In genomic region chr1:209601809-209602657, GRCh38 we compare ENCODE assay signal across 8 cellular contexts. TPM values are rescaled to one million over a fixed set of nuclear protein-coding genes. Genes with fewer than 3 reads are reported as not detected.
A peak's percentile ranks its signal among the peaks of the same experiment; 100 is the strongest.
DNase-seq lines count a peak whose midpoint lies in the region; ATAC-seq and TF ChIP-seq lines count a peak whose summit lies in the region.

No MANE protein-coding gene starts in this region.

- H3K79me2 ChIP-seq in SU-DHL-6 (ENCODE audit: insufficient read depth, low read length), result no peaks in the 10 kb centered on the region

- H3K4me1 ChIP-seq in lower lobe of right lung, result no peaks in the 10 kb centered on the region
- H3K4me1 ChIP-seq in tibial artery, result no peaks in the 10 kb centered on the region

- no peak overlapping the region for H2AFZ ChIP-seq in SU-DHL-6 (ENCODE audit: low read depth, low read length, severe bottlenecking)

- DNase-seq in AG08396 (ENCODE audit: low spot score) (peak; percentile 56), KBM-7 (peak; percentile 30), coronary artery (ENCODE audit: low spot score) (no peak), lower lobe of right lung (no peak), tibial artery (no peak), NCI-H128 (lab: John Stamatoyannopoulos, UW; ENCODE audit: unreplicated experiment) (no peak)

- no peaks in the 10 kb centered on the region for H3K9me3 ChIP-seq in SU-DHL-6 (ENCODE audit: insufficient read depth, low read length)
- no peaks in the 10 kb centered on the region for H3K9me3 ChIP-seq in lower lobe of right lung
- no peaks in the 10 kb centered on the region for H3K9me3 ChIP-seq in tibial artery

- H3K36me3 ChIP-seq in SU-DHL-6 (ENCODE audit: low read length) (no peaks in the 10 kb centered on the region), lower lobe of right lung (no peaks in the 10 kb centered on the region), tibial artery (no peaks in the 10 kb centered on the region)

- no peaks in the 10 kb centered on the region for H3F3A ChIP-seq in SU-DHL-6 (ENCODE audit: insufficient read depth)

- H3K9me2 ChIP-seq in SU-DHL-6 (replicated peaks; ENCODE audit: insufficient read depth, low read length), result no peaks in the 10 kb centered on the region

- peak; percentile 73 to 83 for ATAC-seq in lower lobe of right lung

- H3K4me2 ChIP-seq in SU-DHL-6 (ENCODE audit: low read depth, low read length, poor library complexity, severe bottlenecking), result no peak overlapping the region

- no peak overlapping the region for H3K4me3 ChIP-seq in SU-DHL-6 (ENCODE audit: insufficient read depth, low read length, poor library complexity, severe bottlenecking)
- no peak overlapping the region for H3K4me3 ChIP-seq in coronary artery
- no peak overlapping the region for H3K4me3 ChIP-seq in lower lobe of right lung
- H3K4me3 ChIP-seq in tibial artery, result no peak overlapping the region

- H3K27ac ChIP-seq in SU-DHL-6 (ENCODE audit: low read depth, low read length) (no peak overlapping the region), coronary artery (no peak overlapping the region), lower lobe of right lung (no peak overlapping the region), tibial artery (no peak overlapping the region)

- TF ChIP-seq CTCF in GM12874 (IDR thresholded peaks at IDR 0.05; ENCODE audit: insufficient read depth, low read depth, low read length) (peak; percentile 72), SU-DHL-6 (IDR thresholded peaks at IDR 0.05; ENCODE audit: insufficient read depth, low read length, poor library complexity, severe bottlenecking) (peak; percentile 17), coronary artery (IDR thresholded peaks at IDR 0.05) (peak; percentile 49), lower lobe of right lung (IDR thresholded peaks at IDR 0.05) (peak; percentile 59), tibial artery (IDR thresholded peaks at IDR 0.05) (peak; percentile 47 to 55)

- intact Hi-C loops in lower lobe of right lung (cut with DNase I), result no loop called here
- intact Hi-C loops in tibial artery (cut with DNase I; ENCODE audit: low total_unique reads), result no loop called here

- in situ Hi-C loops in KBM-7 (cut with MboI; ENCODE audit: low pct_unique_long_range_greater_than_20kb, low sequenced_read_pairs), result no loop called here

- no peaks in the 10 kb centered on the region for H4K20me1 ChIP-seq in SU-DHL-6 (ENCODE audit: low read depth, low read length)

- H3K9ac ChIP-seq in SU-DHL-6 (ENCODE audit: low read length), result no peak overlapping the region

- no peaks in the 10 kb centered on the region for H3K27me3 ChIP-seq in SU-DHL-6 (ENCODE audit: low read length)
- H3K27me3 ChIP-seq in lower lobe of right lung (ENCODE audit: low read depth), result peaks cover 5% of the 10 kb centered on the region
- peaks cover 0 to 3% of the 10 kb centered on the region in 2 donors for H3K27me3 ChIP-seq in tibial artery

RNA-seq across cellular contexts. Expression of gene CAMK1G, which starts 18.5 kb away (rescaled TPM):
- 0.56 TPM for total RNA-seq in lower lobe of right lung

RNA-seq across cellular contexts. Expression of gene LAMB3, which starts 50.2 kb away (rescaled TPM):
- total RNA-seq in lower lobe of right lung, result 47.2 TPM

Comparison
In these comparisons a context has a peak if more than half of its experiments do, and no peak if none do; other contexts are left out.
1. DNase-seq: peak in AG08396 (single experiment) and KBM-7 (single experiment); none in coronary artery (single experiment), lower lobe of right lung (single experiment), tibial artery (0 of 2) and NCI-H128 (single experiment).
2. CTCF ChIP-seq: peak in every context shown above with its lines; median percentile 72 in GM12874; 59 in lower lobe of right lung; 51 in tibial artery; 49 in coronary artery; 17 in SU-DHL-6.